10 cellular contexts compared by ENCODE assay signal in the genomic region with DNA sequence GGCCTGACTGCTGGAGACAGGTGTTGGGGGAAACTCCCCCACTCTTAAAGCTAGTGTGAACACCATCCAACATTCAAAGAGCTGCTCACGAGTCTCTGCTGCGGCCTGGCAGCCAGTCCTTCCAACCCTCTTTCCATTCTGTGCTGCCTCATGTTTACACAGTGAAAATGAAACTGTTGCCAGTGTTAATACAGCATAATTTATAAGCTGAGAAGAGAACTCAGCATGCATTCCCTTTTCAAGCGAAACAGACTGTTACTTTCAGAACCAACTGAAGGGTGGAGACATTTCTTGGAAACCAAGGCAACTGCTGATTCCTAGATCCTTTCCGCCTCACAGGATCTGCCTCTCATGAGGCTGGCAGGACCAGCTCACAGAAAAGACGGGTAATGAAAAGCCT.
DNase-seq lines count a peak whose midpoint lies in the region; ATAC-seq and FAIRE-seq lines count a peak whose summit lies in the region.
"Had no signal": no experiment of that assay in that cellular context is flagged by ENCODE, and none has a peak within 500 bp of the region (broad histone marks: within the 10 kb centered on the region; RNA-seq: fewer than 3 reads in every experiment).

No MANE protein-coding gene starts in this region.

- no peaks in the 10 kb centered on the region for H3K36me3 ChIP-seq in small intestine (ENCODE audit: control insufficient read depth in 2 of 2, insufficient read depth in 2 of 2, low read length in 2 of 2)

- no peak for ATAC-seq in GM21786 (IDR thresholded peaks at IDR 0.05; ENCODE audit: unreplicated experiment)

- DNase-seq in NCI-H1105 (lab: John Stamatoyannopoulos, UW) = peak; percentile 91
- DNase-seq in NCI-H774 (lab: John Stamatoyannopoulos, UW) = peak; percentile 72
- DNase-seq in inferior parietal cortex (ENCODE audit: extremely low spot score) = peak; percentile 20
- peak; percentile 50 for DNase-seq in small intestine
- no peak for DNase-seq in SW480 (ENCODE audit: low spot score)
- no peak for DNase-seq in activated CD4-positive, alpha-beta T cell treated with anti-CD3 and anti-CD28 coated beads for 48 hours
- DNase-seq in NOMO-1 (lab: John Stamatoyannopoulos, UW; ENCODE audit: unreplicated experiment in 2 of 2) = no peak
- DNase-seq: activated naive CD4-positive, alpha-beta T cell treated with anti-CD3 and anti-CD28 coated beads for 36 hours had no signal

- H3K27me3 ChIP-seq in small intestine (ENCODE audit: control insufficient read depth in 2 of 2, insufficient read depth in 2 of 2, low read length in 2 of 2) = no peaks in the 10 kb centered on the region

- no peak overlapping the region for H3K27ac ChIP-seq in small intestine (ENCODE audit: low read depth in 1 of 2, low read length in 1 of 2)
- H3K27ac ChIP-seq: epithelial cell of prostate had no signal

- no peak overlapping the region for H3K4me3 ChIP-seq in small intestine (ENCODE audit: low read depth in 1 of 2, low read length in 2 of 2)

- 22 to 39% (median 29%) methylated on average over 5 of the region's 5 CpGs for WGBS in small intestine, 3 donors

- H3K9me3 ChIP-seq in small intestine (ENCODE audit: control insufficient read depth, low read depth) = no peaks in the 10 kb centered on the region

- no peaks in the 10 kb centered on the region for H3K4me1 ChIP-seq in small intestine (ENCODE audit: control insufficient read depth in 2 of 2, insufficient read depth in 1 of 2, low read depth in 1 of 2, low read length in 1 of 2)

- no peak for FAIRE-seq in small intestine (lab: Jason Lieb, UNC)

Comparison
In these comparisons a context has a peak if more than half of its experiments do, and no peak if none do; other contexts are left out.
1. DNase-seq: peak in NCI-H1105 (single experiment), NCI-H774 (single experiment), inferior parietal cortex (single experiment) and small intestine (single experiment); none in SW480 (single experiment), activated CD4-positive, alpha-beta T cell treated with anti-CD3 and anti-CD28 coated beads for 48 hours (single experiment) and NOMO-1 (0 of 2).